ENCODE assay signal across 9 cellular contexts in the genomic region with DNA sequence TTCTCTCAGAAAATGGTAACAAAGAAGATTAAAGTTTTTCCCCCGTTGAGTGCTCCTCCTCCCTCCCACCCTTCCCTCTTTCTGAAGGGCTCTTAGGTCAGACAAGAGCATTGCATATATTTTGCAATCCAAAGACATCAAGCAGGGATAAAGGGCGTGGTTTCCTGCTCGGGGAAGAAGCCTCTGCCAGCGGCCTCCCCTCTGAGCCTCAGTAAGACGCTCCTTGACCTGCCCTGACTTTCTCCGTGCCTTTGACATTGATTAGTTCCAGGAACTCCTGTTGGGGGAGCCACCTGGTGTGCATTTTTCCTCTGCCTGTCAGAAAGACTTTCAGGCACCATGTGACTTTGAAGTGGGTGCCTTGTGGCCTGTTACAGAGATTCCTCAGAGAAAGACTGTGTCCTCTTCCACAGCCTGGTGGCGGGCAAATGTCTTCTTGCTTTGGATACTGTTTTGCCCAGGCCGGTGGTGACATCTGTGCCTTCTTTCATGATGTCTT.
A peak's percentile ranks its signal among the peaks of the same experiment; 100 is the strongest.
DNase-seq lines count a peak whose midpoint lies in the region; ATAC-seq, FAIRE-seq and TF ChIP-seq lines count a peak whose summit lies in the region.
"Had no signal": no experiment of that assay in that cellular context is flagged by ENCODE, and none has a peak within 500 bp of the region (broad histone marks: within the 10 kb centered on the region; RNA-seq: fewer than 3 reads in every experiment).

No MANE protein-coding gene starts in this region.

- no peak overlapping the region for H3K4me3 Mint-ChIP-seq in astrocyte (ENCODE audit: unreplicated experiment)

- H4K5ac ChIP-seq in mesendoderm (ENCODE audit: low read length): no peak overlapping the region

- H3K79me1 ChIP-seq in mesendoderm (ENCODE audit: low read length): no peaks in the 10 kb centered on the region

- DNase-seq in NCI-H1092 treated with DMSO at 0.1 percent for 48 hours (lab: John Stamatoyannopoulos, UW) (peak; percentile 40), NCI-H1092 (lab: John Stamatoyannopoulos, UW) (no peak), astrocyte (ENCODE audit: low read depth) (peak; percentile 25), mesendoderm (peak; percentile 97), RKO (ENCODE audit: low spot score) (no peak)

- peak overlapping the region; percentile 85 for H2BK120ac ChIP-seq in mesendoderm (ENCODE audit: low read depth, low read length)

- H3K36me3 ChIP-seq in OCI-LY1 (ENCODE audit: insufficient read depth, low read length) (peaks cover 3% of the 10 kb centered on the region; the same call in 1 of the 2 replicates), astrocyte (ENCODE audit: insufficient read depth, low read length) (no peaks in the 10 kb centered on the region), mesendoderm (ENCODE audit: control insufficient read depth, insufficient read depth, low read length) (no peaks in the 10 kb centered on the region)

- TF ChIP-seq CTCF in OCI-LY1 (IDR thresholded peaks at IDR 0.05; ENCODE audit: low read length): peak; percentile 41; the same call in 1 of the 2 replicates
- TF ChIP-seq CTCF in astrocyte (IDR thresholded peaks at IDR 0.05; ENCODE audit: insufficient read depth, low read depth, low read length): no peak

- no peaks in the 10 kb centered on the region for H3K9me2 ChIP-seq in OCI-LY1 (ENCODE audit: low read depth, low read length)

- H3K27me3 ChIP-seq in OCI-LY1 (ENCODE audit: insufficient read depth, low read length) (no peaks in the 10 kb centered on the region), astrocyte (ENCODE audit: insufficient read depth, low read length) (no peaks in the 10 kb centered on the region), mesendoderm (ENCODE audit: insufficient read depth, low read length, poor library complexity) (no peaks in the 10 kb centered on the region)

- no peak overlapping the region for H4K8ac ChIP-seq in mesendoderm (ENCODE audit: low read depth, low read length)

- H3K9me3 ChIP-seq in OCI-LY1 (ENCODE audit: low read length) (no peaks in the 10 kb centered on the region), astrocyte (ENCODE audit: insufficient read depth, low read depth, low read length) (no peaks in the 10 kb centered on the region)

- H2AFZ ChIP-seq in OCI-LY1 (ENCODE audit: low read length) (peak overlapping the region; percentile 57), astrocyte (ENCODE audit: low read depth, low read length) (peak overlapping the region; percentile 23)

- H3K27ac ChIP-seq in OCI-LY1 (ENCODE audit: low read depth, low read length, poor library complexity, severe bottlenecking) (peak overlapping the region; percentile 63), astrocyte (ENCODE audit: low read depth, low read length) (no peak overlapping the region), mesendoderm (ENCODE audit: low read depth, low read length) (peak overlapping the region; percentile 39)

- peak overlapping the region; percentile 56 for H3K18ac ChIP-seq in mesendoderm (ENCODE audit: low read length)

- H3K23ac ChIP-seq in mesendoderm (ENCODE audit: low read length): no peak overlapping the region

- peaks cover 10% of the 10 kb centered on the region for H3K4me1 Mint-ChIP-seq in astrocyte (ENCODE audit: low read depth, unreplicated experiment)

- no peak overlapping the region for H3K4ac ChIP-seq in mesendoderm (ENCODE audit: low read depth, low read length)

- peak overlapping the region; percentile 4; the same call in 1 of the 2 replicates for H3K4me2 ChIP-seq in OCI-LY1 (ENCODE audit: low read length)
- peak overlapping the region; percentile 10 for H3K4me2 ChIP-seq in astrocyte (ENCODE audit: low read length)
- no peak overlapping the region for H3K4me2 ChIP-seq in mesendoderm (ENCODE audit: low read length)

- H3F3A ChIP-seq in OCI-LY1 (ENCODE audit: insufficient read depth, low read length): 0 out of 2 replicates have a peak, but pooled peaks cover 6% of the 10 kb centered on the region

- H3K4me3 ChIP-seq in OCI-LY1 (ENCODE audit: low read depth, low read length, poor library complexity, severe bottlenecking) (no peak overlapping the region), astrocyte (ENCODE audit: insufficient read depth, low read depth, low read length) (no peak overlapping the region), mesendoderm (ENCODE audit: low read length) (no peak overlapping the region)

- H3K56ac ChIP-seq in mesendoderm (ENCODE audit: low read length): peak overlapping the region; percentile 69

- H2AK5ac ChIP-seq in mesendoderm (ENCODE audit: low read length): no peak overlapping the region

- H3K4me1 ChIP-seq in OCI-LY1 (ENCODE audit: insufficient read depth, low read length, severe bottlenecking) (peaks cover 55% of the 10 kb centered on the region), astrocyte (ENCODE audit: insufficient read depth, low read length) (no peaks in the 10 kb centered on the region), mesendoderm (ENCODE audit: control insufficient read depth, low read depth, low read length) (peaks cover 21% of the 10 kb centered on the region)

- no peak overlapping the region for H3K27ac Mint-ChIP-seq in astrocyte (ENCODE audit: unreplicated experiment)

- no peak overlapping the region for H2BK5ac ChIP-seq in mesendoderm (ENCODE audit: low read length)

- no peaks in the 10 kb centered on the region for H3K9me3 Mint-ChIP-seq in astrocyte (ENCODE audit: unreplicated experiment)

- FAIRE-seq in astrocyte (lab: Jason Lieb, UNC): no peak
- FAIRE-seq: A204.1 had no signal

- H3K79me2 ChIP-seq in OCI-LY1 (ENCODE audit: insufficient read depth, low read length) (no peaks in the 10 kb centered on the region), astrocyte (ENCODE audit: insufficient read depth, low read length) (no peaks in the 10 kb centered on the region), mesendoderm (ENCODE audit: control insufficient read depth, insufficient read depth, low read length) (no peaks in the 10 kb centered on the region)

- H3K9ac ChIP-seq in OCI-LY1 (ENCODE audit: low read length) (no peak overlapping the region; the same call in 1 of the 2 replicates), astrocyte (ENCODE audit: low read length) (no peak overlapping the region), mesendoderm (ENCODE audit: low read length) (no peak overlapping the region)

- no peaks in the 10 kb centered on the region for H3K36me3 Mint-ChIP-seq in astrocyte (ENCODE audit: low read depth, unreplicated experiment)

- ATAC-seq in GM21423 (IDR thresholded peaks at IDR 0.05; ENCODE audit: unreplicated experiment) (no peak), GM21619 (IDR thresholded peaks at IDR 0.05; ENCODE audit: unreplicated experiment) (no peak)

- H4K20me1 ChIP-seq in OCI-LY1 (ENCODE audit: insufficient read depth, low read length): no peaks in the 10 kb centered on the region
- no peaks in the 10 kb centered on the region for H4K20me1 ChIP-seq in astrocyte (ENCODE audit: insufficient read depth, low read length)

- WGBS in mesendoderm (ENCODE audit: extremely low coverage, insufficient coverage, low lambda C conversion rate): no CpG with 5 or more reads among the region's 8 CpGs

- no peak overlapping the region for H2BK15ac ChIP-seq in mesendoderm (replicated peaks; ENCODE audit: low read depth)

- H3K27me3 Mint-ChIP-seq in astrocyte (ENCODE audit: low read depth, unreplicated experiment): no peaks in the 10 kb centered on the region

Comparison
In these comparisons a context has a peak if more than half of its experiments do, and no peak if none do; other contexts are left out.
1. DNase-seq: peak in NCI-H1092 treated with DMSO at 0.1 percent for 48 hours (single experiment), astrocyte (single experiment) and mesendoderm (single experiment); none in NCI-H1092 (single experiment) and RKO (single experiment).